1 cellular context compared by ENCODE assay signal in genomic region chr2:101617188-101617587, GRCh38.
TF ChIP-seq lines count a peak whose summit lies in the region.

No MANE protein-coding gene starts in this region.

TF ChIP-seq in GM23338, 12 proteins besides CTCF, POLR2A, EP300 and RAD21 (continued from another document):
- no peak for TF ChIP-seq ZNF462 (CRISPR knock-in tag; IDR thresholded peaks at IDR 0.05)
- TF ChIP-seq EZH2 (IDR thresholded peaks at IDR 0.05; ENCODE audit: low read depth, unreplicated experiment): no peak
- TF ChIP-seq ZNF331 (CRISPR knock-in tag; IDR thresholded peaks at IDR 0.05; ENCODE audit: low read depth): no peak
- TF ChIP-seq EZH2phosphoT487 (IDR thresholded peaks at IDR 0.05; ENCODE audit: unreplicated experiment): no peak
